ENCODE assay signal across 1 cellular context in genomic region chr16:31474173-31474714, GRCh38.
TF ChIP-seq lines count a peak whose summit lies in the region.

No MANE protein-coding gene starts in this region.

TF ChIP-seq in SK-N-SH treated with all-trans-retinoic acid at 6 μM for 48 hours, 23 proteins besides CTCF, POLR2A, EP300 and RAD21 (continued from another document):
- TF ChIP-seq, protein P1, sequence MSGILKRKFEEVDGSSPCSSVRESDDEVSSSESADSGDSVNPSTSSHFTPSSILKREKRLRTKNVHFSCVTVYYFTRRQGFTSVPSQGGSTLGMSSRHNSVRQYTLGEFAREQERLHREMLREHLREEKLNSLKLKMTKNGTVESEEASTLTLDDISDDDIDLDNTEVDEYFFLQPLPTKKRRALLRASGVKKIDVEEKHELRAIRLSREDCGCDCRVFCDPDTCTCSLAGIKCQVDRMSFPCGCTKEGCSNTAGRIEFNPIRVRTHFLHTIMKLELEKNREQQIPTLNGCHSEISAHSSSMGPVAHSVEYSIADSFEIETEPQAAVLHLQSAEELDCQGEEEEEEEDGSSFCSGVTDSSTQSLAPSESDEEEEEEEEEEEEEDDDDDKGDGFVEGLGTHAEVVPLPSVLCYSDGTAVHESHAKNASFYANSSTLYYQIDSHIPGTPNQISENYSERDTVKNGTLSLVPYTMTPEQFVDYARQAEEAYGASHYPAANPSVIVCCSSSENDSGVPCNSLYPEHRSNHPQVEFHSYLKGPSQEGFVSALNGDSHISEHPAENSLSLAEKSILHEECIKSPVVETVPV (CRISPR knock-in tag; IDR thresholded peaks at IDR 0.05) = no peak
- TF ChIP-seq ARNTL (CRISPR knock-in tag; IDR thresholded peaks at IDR 0.05; ENCODE audit: borderline replicate concordance, low read depth) (no peak), TOX (CRISPR knock-in tag; IDR thresholded peaks at IDR 0.05; ENCODE audit: borderline replicate concordance) (no peak), ISL1 (CRISPR knock-in tag; IDR thresholded peaks at IDR 0.05) (no peak), ZFP30 (CRISPR knock-in tag; IDR thresholded peaks at IDR 0.05) (no peak), PPARA (CRISPR knock-in tag; IDR thresholded peaks at IDR 0.05; ENCODE audit: borderline replicate concordance) (no peak), ESRRG (CRISPR knock-in tag; IDR thresholded peaks at IDR 0.05) (no peak), SNAI2 (CRISPR knock-in tag; IDR thresholded peaks at IDR 0.05) (no peak), ZNF8 (CRISPR knock-in tag; IDR thresholded peaks at IDR 0.05) (no peak), OSR1 (CRISPR knock-in tag; IDR thresholded peaks at IDR 0.05) (no peak), GLIS3 (CRISPR knock-in tag; IDR thresholded peaks at IDR 0.05) (no peak), TCF4 (CRISPR knock-in tag; IDR thresholded peaks at IDR 0.05; ENCODE audit: borderline replicate concordance) (no peak), RARB (CRISPR knock-in tag; IDR thresholded peaks at IDR 0.05) (no peak)
- TF ChIP-seq, protein P2, sequence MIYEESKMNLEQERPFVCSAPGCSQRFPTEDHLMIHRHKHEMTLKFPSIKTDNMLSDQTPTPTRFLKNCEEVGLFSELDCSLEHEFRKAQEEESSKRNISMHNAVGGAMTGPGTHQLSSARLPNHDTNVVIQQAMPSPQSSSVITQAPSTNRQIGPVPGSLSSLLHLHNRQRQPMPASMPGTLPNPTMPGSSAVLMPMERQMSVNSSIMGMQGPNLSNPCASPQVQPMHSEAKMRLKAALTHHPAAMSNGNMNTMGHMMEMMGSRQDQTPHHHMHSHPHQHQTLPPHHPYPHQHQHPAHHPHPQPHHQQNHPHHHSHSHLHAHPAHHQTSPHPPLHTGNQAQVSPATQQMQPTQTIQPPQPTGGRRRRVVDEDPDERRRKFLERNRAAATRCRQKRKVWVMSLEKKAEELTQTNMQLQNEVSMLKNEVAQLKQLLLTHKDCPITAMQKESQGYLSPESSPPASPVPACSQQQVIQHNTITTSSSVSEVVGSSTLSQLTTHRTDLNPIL (CRISPR knock-in tag; IDR thresholded peaks at IDR 0.05; ENCODE audit: low read depth) = no peak
- TF ChIP-seq, protein P3, sequence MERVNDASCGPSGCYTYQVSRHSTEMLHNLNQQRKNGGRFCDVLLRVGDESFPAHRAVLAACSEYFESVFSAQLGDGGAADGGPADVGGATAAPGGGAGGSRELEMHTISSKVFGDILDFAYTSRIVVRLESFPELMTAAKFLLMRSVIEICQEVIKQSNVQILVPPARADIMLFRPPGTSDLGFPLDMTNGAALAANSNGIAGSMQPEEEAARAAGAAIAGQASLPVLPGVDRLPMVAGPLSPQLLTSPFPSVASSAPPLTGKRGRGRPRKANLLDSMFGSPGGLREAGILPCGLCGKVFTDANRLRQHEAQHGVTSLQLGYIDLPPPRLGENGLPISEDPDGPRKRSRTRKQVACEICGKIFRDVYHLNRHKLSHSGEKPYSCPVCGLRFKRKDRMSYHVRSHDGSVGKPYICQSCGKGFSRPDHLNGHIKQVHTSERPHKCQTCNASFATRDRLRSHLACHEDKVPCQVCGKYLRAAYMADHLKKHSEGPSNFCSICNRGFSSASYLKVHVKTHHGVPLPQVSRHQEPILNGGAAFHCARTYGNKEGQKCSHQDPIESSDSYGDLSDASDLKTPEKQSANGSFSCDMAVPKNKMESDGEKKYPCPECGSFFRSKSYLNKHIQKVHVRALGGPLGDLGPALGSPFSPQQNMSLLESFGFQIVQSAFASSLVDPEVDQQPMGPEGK (CRISPR knock-in tag; IDR thresholded peaks at IDR 0.05; ENCODE audit: borderline replicate concordance) = no peak
